ENCODE assay signal across 1 cellular context in genomic region chr1:166671627-166672026, GRCh38.
TF ChIP-seq lines count a peak whose summit lies in the region.

No MANE protein-coding gene starts in this region.

TF ChIP-seq in GM23338, 12 proteins besides CTCF, POLR2A, EP300 and RAD21 (continued from another document):
- TF ChIP-seq, protein P1, sequence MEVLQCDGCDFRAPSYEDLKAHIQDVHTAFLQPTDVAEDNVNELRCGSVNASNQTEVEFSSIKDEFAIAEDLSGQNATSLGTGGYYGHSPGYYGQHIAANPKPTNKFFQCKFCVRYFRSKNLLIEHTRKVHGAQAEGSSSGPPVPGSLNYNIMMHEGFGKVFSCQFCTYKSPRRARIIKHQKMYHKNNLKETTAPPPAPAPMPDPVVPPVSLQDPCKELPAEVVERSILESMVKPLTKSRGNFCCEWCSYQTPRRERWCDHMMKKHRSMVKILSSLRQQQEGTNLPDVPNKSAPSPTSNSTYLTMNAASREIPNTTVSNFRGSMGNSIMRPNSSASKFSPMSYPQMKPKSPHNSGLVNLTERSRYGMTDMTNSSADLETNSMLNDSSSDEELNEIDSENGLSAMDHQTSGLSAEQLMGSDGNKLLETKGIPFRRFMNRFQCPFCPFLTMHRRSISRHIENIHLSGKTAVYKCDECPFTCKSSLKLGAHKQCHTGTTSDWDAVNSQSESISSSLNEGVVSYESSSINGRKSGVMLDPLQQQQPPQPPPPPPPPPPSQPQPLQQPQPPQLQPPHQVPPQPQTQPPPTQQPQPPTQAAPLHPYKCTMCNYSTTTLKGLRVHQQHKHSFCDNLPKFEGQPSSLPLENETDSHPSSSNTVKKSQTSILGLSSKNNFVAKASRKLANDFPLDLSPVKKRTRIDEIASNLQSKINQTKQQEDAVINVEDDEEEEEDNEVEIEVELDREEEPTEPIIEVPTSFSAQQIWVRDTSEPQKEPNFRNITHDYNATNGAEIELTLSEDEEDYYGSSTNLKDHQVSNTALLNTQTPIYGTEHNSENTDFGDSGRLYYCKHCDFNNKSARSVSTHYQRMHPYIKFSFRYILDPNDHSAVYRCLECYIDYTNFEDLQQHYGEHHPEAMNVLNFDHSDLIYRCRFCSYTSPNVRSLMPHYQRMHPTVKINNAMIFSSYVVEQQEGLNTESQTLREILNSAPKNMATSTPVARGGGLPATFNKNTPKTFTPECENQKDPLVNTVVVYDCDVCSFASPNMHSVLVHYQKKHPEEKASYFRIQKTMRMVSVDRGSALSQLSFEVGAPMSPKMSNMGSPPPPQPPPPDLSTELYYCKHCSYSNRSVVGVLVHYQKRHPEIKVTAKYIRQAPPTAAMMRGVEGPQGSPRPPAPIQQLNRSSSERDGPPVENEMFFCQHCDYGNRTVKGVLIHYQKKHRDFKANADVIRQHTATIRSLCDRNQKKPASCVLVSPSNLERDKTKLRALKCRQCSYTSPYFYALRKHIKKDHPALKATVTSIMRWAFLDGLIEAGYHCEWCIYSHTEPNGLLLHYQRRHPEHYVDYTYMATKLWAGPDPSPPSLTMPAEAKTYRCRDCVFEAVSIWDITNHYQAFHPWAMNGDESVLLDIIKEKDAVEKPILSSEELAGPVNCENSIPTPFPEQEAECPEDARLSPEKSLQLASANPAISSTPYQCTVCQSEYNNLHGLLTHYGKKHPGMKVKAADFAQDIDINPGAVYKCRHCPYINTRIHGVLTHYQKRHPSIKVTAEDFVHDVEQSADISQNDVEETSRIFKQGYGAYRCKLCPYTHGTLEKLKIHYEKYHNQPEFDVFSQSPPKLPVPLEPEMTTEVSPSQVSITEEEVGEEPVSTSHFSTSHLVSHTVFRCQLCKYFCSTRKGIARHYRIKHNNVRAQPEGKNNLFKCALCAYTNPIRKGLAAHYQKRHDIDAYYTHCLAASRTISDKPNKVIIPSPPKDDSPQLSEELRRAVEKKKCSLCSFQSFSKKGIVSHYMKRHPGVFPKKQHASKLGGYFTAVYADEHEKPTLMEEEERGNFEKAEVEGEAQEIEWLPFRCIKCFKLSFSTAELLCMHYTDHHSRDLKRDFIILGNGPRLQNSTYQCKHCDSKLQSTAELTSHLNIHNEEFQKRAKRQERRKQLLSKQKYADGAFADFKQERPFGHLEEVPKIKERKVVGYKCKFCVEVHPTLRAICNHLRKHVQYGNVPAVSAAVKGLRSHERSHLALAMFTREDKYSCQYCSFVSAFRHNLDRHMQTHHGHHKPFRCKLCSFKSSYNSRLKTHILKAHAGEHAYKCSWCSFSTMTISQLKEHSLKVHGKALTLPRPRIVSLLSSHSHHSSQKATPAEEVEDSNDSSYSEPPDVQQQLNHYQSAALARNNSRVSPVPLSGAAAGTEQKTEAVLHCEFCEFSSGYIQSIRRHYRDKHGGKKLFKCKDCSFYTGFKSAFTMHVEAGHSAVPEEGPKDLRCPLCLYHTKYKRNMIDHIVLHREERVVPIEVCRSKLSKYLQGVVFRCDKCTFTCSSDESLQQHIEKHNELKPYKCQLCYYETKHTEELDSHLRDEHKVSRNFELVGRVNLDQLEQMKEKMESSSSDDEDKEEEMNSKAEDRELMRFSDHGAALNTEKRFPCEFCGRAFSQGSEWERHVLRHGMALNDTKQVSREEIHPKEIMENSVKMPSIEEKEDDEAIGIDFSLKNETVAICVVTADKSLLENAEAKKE (CRISPR knock-in tag; IDR thresholded peaks at IDR 0.05): no peak
